ENCODE assay signal across 23 cellular contexts in genomic region chr9:116569111-116569510, GRCh38.
"Had no signal": no experiment of that assay in that cellular context is flagged by ENCODE, and none has a peak within 500 bp of the region (broad histone marks: within the 10 kb centered on the region; RNA-seq: fewer than 3 reads in every experiment).

No MANE protein-coding gene starts in this region.

- H3K9me3 ChIP-seq: ascending aorta, esophagus squamous epithelium, gastroesophageal sphincter, neutrophil, pancreas, thyroid gland had no signal

- H3K36me3 ChIP-seq: ascending aorta, brain microvascular endothelial cell, esophagus squamous epithelium, gastroesophageal sphincter, neutrophil, pancreas, thyroid gland had no signal

- H3K27me3 Mint-ChIP-seq: stimulated activated naive CD8-positive, alpha-beta T cell treated with anti-CD3 and anti-CD28 coated beads, Interleukin-15, Interleukin-2, amounts not matched to agents 100 ng/mL and 50 ng/mL, for 24 hours; T-cell had no signal

- DNase-seq: activated gamma-delta T cell treated with Interleukin-2 at 50 U/mL for 16 hours; activated T-cell treated with anti-CD3 and anti-CD28 coated beads, Interleukin-2, amount 50 U/mL, for 1 hour; brain microvascular endothelial cell; central memory CD4-positive, alpha-beta T cell; effector memory CD4-positive, alpha-beta T cell; esophagus squamous epithelium; head of caudate nucleus; hypothalamus; islet precursor cell; pancreas; right cardiac atrium; stimulated activated CD4-positive, alpha-beta T cell treated with anti-CD3 and anti-CD28 coated beads, Interleukin-1b, Interleukin-23, amount 100 ng/mL, for 48 hours; substantia nigra; T-cell; thyroid gland had no signal

- FAIRE-seq: pancreas had no signal

- H3K4me1 ChIP-seq: ascending aorta had no signal

- H3K27ac ChIP-seq: ascending aorta, brain microvascular endothelial cell, gastroesophageal sphincter, neutrophil, pancreas, thyroid gland had no signal

- H3K9me3 Mint-ChIP-seq: nephron; stimulated activated naive CD8-positive, alpha-beta T cell treated with anti-CD3 and anti-CD28 coated beads, Interleukin-15, Interleukin-2, amounts not matched to agents 100 ng/mL and 50 ng/mL, for 24 hours; T-cell; T-helper 2 cell treated with Interferon-gamma antibody and Interleukin-4, amounts not matched to agents 5 μg/mL and 100 μg/mL, for 36 hours had no signal

- H3K4me3 ChIP-seq: ascending aorta, esophagus squamous epithelium, gastroesophageal sphincter, pancreas, thyroid gland had no signal

- H3K27me3 ChIP-seq: ascending aorta, brain microvascular endothelial cell, esophagus squamous epithelium, gastroesophageal sphincter, neutrophil, pancreas, thyroid gland had no signal

- ATAC-seq: activated naive CD4-positive, alpha-beta T cell treated with anti-CD3 and anti-CD28 coated beads, Interleukin-2, amount 50 U/mL, for 72 hours; gastroesophageal sphincter; pancreas; right cardiac atrium; T-cell had no signal

- H3K27ac Mint-ChIP-seq: activated naive CD4-positive, alpha-beta T cell treated with anti-CD3 and anti-CD28 coated beads, Interleukin-2, amount 50 U/mL, for 72 hours; mesothelial cell of epicardium; nephron; stimulated activated naive CD8-positive, alpha-beta T cell treated with anti-CD3 and anti-CD28 coated beads, Interleukin-15, Interleukin-2, amounts not matched to agents 100 ng/mL and 50 ng/mL, for 24 hours; T-cell; T-helper 2 cell treated with Interferon-gamma antibody and Interleukin-4, amounts not matched to agents 5 μg/mL and 100 μg/mL, for 36 hours had no signal

- H3K4me1 Mint-ChIP-seq: mesothelial cell of epicardium, T-cell had no signal

- H3K4me3 Mint-ChIP-seq: mesothelial cell of epicardium; nephron; stimulated activated naive CD8-positive, alpha-beta T cell treated with anti-CD3 and anti-CD28 coated beads, Interleukin-15, Interleukin-2, amounts not matched to agents 100 ng/mL and 50 ng/mL, for 24 hours; T-cell; T-helper 2 cell treated with Interferon-gamma antibody and Interleukin-4, amounts not matched to agents 5 μg/mL and 100 μg/mL, for 36 hours had no signal

- H3K36me3 Mint-ChIP-seq: activated naive CD4-positive, alpha-beta T cell treated with anti-CD3 and anti-CD28 coated beads, Interleukin-2, amount 50 U/mL, for 72 hours; mesothelial cell of epicardium had no signal
